Comparison of ENCODE assay signal across 24 cellular contexts in the genomic region with DNA sequence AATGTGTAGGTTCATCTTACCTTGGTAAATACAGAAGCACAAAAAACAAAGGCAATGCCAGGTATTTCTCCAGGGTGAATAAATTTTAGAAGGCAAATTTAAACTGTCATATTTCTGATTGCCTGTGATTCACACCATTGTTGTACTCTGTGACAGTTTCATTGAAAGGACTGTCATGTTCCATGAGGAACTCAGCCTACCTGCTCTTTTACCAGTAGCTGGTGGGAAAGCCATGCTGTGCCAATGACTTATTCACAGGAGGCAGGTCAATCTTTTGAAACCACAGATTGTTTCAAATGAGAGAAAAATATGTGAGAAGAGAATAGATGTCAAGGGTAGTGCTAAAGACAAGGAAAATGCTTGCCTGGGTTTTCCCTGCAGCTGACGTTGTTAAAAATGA.
"Had no signal": no experiment of that assay in that cellular context is flagged by ENCODE, and none has a peak within 500 bp of the region (broad histone marks: within the 10 kb centered on the region; RNA-seq: fewer than 3 reads in every experiment).

No MANE protein-coding gene starts in this region.

- H3K9me3 ChIP-seq: pancreas, psoas muscle, stomach, testis, thyroid gland, transverse colon, upper lobe of left lung, vagina had no signal

- H3K4me3 ChIP-seq: lung, pancreas, psoas muscle, skin epidermis, stomach, testis, thyroid gland, transverse colon, upper lobe of left lung, vagina had no signal

- H3K27ac ChIP-seq: pancreas, psoas muscle, skin epidermis, stomach, testis, thyroid gland, transverse colon, upper lobe of left lung, vagina had no signal

- H3K36me3 ChIP-seq: pancreas, stomach, thyroid gland, transverse colon, upper lobe of left lung, vagina had no signal

- DNase-seq: islet precursor cell; left cardiac atrium; mesendoderm; naive B cell; natural killer cell; nephron progenitor cell; psoas muscle; retina; stimulated activated CD4-positive, alpha-beta T cell treated with anti-CD3 and anti-CD28 coated beads, Interleukin-12 subunit alpha, Interleukin-12 subunit beta, amount 100 ng/mL, for 4 hours; stimulated activated CD4-positive, alpha-beta T cell treated with anti-CD3 and anti-CD28 coated beads, Interleukin-15, amount 100 ng/mL, for 24 hours; stimulated activated CD4-positive, alpha-beta T cell treated with anti-CD3 and anti-CD28 coated beads, Interleukin-2, amount 100 ng/mL, for 24 hours; stimulated activated CD4-positive, alpha-beta T cell treated with anti-CD3 and anti-CD28 coated beads, Interleukin-4, amount 100 ng/mL, for 1 hour; stimulated activated naive B cell treated with anti-CD40 and anti-IgM and Interleukin-4, amounts not matched to agents 10 μg/mL and 1 μg/mL and 100 μg/mL, for 72 hours; stimulated activated naive CD8-positive, alpha-beta T cell treated with anti-CD3 and anti-CD28 coated beads, Interleukin-15, Interleukin-2, amounts not matched to agents 100 U/mL and 50 U/mL, for 24 hours; stomach; testis; thyroid gland; transverse colon had no signal

- H3K27me3 Mint-ChIP-seq: naive B cell; stimulated activated naive B cell treated with anti-CD40 and anti-IgM and Interleukin-4, amounts not matched to agents 10 μg/mL and 1 μg/mL and 100 μg/mL, for 72 hours had no signal

- H3K27me3 ChIP-seq: pancreas, stomach, testis, thyroid gland, transverse colon, upper lobe of left lung, vagina had no signal

- H3K4me1 Mint-ChIP-seq: naive B cell; natural killer cell; nephron progenitor cell; stimulated activated naive B cell treated with anti-CD40 and anti-IgM and Interleukin-4, amounts not matched to agents 10 μg/mL and 1 μg/mL and 100 μg/mL, for 72 hours had no signal

- H3K9me3 Mint-ChIP-seq: natural killer cell; stimulated activated naive B cell treated with anti-CD40 and anti-IgM and Interleukin-4, amounts not matched to agents 10 μg/mL and 1 μg/mL and 100 μg/mL, for 72 hours had no signal

- H3K4me3 Mint-ChIP-seq: mesothelial cell of epicardium; naive B cell; natural killer cell; nephron progenitor cell; stimulated activated naive B cell treated with anti-CD40 and anti-IgM and Interleukin-4, amounts not matched to agents 10 μg/mL and 1 μg/mL and 100 μg/mL, for 72 hours had no signal

- H3K27ac Mint-ChIP-seq: mesothelial cell of epicardium; naive B cell; natural killer cell; nephron progenitor cell; stimulated activated naive B cell treated with anti-CD40 and anti-IgM and Interleukin-4, amounts not matched to agents 10 μg/mL and 1 μg/mL and 100 μg/mL, for 72 hours had no signal

- H3K36me3 Mint-ChIP-seq: naive B cell; natural killer cell; stimulated activated naive B cell treated with anti-CD40 and anti-IgM and Interleukin-4, amounts not matched to agents 10 μg/mL and 1 μg/mL and 100 μg/mL, for 72 hours had no signal

- H3K4me1 ChIP-seq: pancreas, psoas muscle, stomach, thyroid gland, transverse colon, upper lobe of left lung, vagina had no signal
